In the genomic region with DNA sequence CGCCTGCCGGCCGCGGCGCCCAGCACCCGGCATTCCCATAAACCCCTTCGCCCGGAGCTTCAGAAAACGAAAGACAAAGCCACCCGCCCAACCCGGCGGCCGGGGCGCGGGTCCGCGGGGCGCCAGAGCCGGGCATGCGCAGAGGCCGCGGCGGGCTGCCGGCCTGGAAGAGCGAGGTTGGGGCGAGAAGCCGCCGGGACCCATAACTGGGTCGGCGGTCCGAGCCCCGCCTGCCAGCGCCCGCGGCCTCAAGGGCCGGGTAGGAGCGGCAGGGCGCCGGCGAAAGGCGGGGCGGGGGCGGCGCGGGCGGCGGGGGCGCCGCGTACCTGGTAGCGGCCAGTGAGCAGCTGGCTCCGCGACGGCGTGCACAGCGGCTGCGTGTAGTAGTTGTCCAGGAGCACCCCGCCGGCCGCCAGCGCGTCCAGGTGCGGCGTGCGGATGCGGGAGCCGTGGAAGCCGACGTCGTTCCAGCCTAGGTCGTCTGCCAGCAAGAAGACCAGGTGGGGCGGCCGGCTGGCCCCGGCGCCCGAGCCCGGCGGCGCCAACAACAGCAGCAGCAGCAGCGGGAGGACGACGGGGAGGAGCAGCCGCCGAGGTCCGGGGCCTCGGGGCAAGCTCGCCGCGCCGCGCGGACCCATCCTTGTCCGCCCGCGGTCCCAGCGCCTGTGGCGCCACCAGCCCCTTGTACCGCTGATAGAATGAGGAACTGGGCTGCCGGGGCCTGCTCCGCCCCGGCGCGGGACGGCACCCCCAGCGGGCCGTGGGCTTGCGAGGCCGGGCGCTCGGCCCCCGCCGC, we compare ENCODE assay signal across 8 cellular contexts. TPM values are rescaled to one million over a fixed set of nuclear protein-coding genes. Genes with fewer than 3 reads are reported as not detected.
DNase-seq lines count a peak whose midpoint lies in the region; ATAC-seq lines count a peak whose summit lies in the region.

Gene ARSB, minus strand, starts transcription at position 700 of the 796 bp plus-strand sequence. Its CDS starts 62 bp downstream, at position 638.

- no peaks in the 10 kb centered on the region for H3K36me3 ChIP-seq in endocrine pancreas (ENCODE audit: control insufficient read depth, insufficient read depth, low read length)

- H3K36me3 Mint-ChIP-seq in activated CD8-positive, alpha-beta memory T cell treated with anti-CD3 and anti-CD28 coated beads, Interleukin-2, amount 10 ng/mL, durations not matched to agents 7 days and 5 days: no peaks in the 10 kb centered on the region

- no peaks in the 10 kb centered on the region for H3K27me3 ChIP-seq in endocrine pancreas (ENCODE audit: control insufficient read depth, insufficient read depth, low read length)

- peak within 1 kb of the TSS; percentile 91 for H3K4me3 ChIP-seq in endocrine pancreas (ENCODE audit: control insufficient read depth, insufficient read depth, low read length)

- ATAC-seq in GM21360 (IDR thresholded peaks at IDR 0.05; ENCODE audit: unreplicated experiment): peak; percentile 43
- ATAC-seq in activated CD8-positive, alpha-beta memory T cell treated with anti-CD3 and anti-CD28 coated beads, Interleukin-2, amount 10 ng/mL, durations not matched to agents 7 days and 5 days: peak; percentile 72

- H3K4me3 Mint-ChIP-seq in activated CD8-positive, alpha-beta memory T cell treated with anti-CD3 and anti-CD28 coated beads, Interleukin-2, amount 10 ng/mL, durations not matched to agents 7 days and 5 days: peak within 1 kb of the TSS; percentile 89

- peaks cover 43% of the 10 kb centered on the region for H3K4me1 Mint-ChIP-seq in activated CD8-positive, alpha-beta memory T cell treated with anti-CD3 and anti-CD28 coated beads, Interleukin-2, amount 10 ng/mL, durations not matched to agents 7 days and 5 days

- no peaks in the 10 kb centered on the region for H3K9me3 Mint-ChIP-seq in activated CD8-positive, alpha-beta memory T cell treated with anti-CD3 and anti-CD28 coated beads, Interleukin-2, amount 10 ng/mL, durations not matched to agents 7 days and 5 days (ENCODE audit: low read depth)

- H3K27me3 Mint-ChIP-seq in activated CD8-positive, alpha-beta memory T cell treated with anti-CD3 and anti-CD28 coated beads, Interleukin-2, amount 10 ng/mL, durations not matched to agents 7 days and 5 days: peaks cover 3% of the 10 kb centered on the region

- peak within 1 kb of the TSS; percentile 97 for H3K27ac Mint-ChIP-seq in activated CD8-positive, alpha-beta memory T cell treated with anti-CD3 and anti-CD28 coated beads, Interleukin-2, amount 10 ng/mL, durations not matched to agents 7 days and 5 days

- peaks cover 8% of the 10 kb centered on the region for H3K4me1 ChIP-seq in endocrine pancreas (ENCODE audit: control insufficient read depth, insufficient read depth, low read length)

- CTCF ChIA-PET in activated CD8-positive, alpha-beta memory T cell treated with anti-CD3 and anti-CD28 coated beads, Interleukin-2, amount 10 ng/mL, durations not matched to agents 7 days and 5 days (lab: Charles Lee): interaction anchor here (0.7 to 5.4 kb wide), 5 partner anchors 11 to 246 kb away, joined by 3 to 49 read pairs (median 3); no protein-coding TSS in a partner anchor

- DNase-seq in COLO829 (ENCODE audit: low spot score): peak; percentile 69
- DNase-seq in HT1080 (ENCODE audit: low read depth): peak; percentile 87
- DNase-seq in NOMO-1 (lab: John Stamatoyannopoulos, UW; ENCODE audit: unreplicated experiment in 2 of 2): peak; percentile 61 to 65
- DNase-seq in activated CD8-positive, alpha-beta memory T cell treated with anti-CD3 and anti-CD28 coated beads, Interleukin-2, amount 10 ng/mL, durations not matched to agents 7 days and 5 days: peak; percentile 82
- DNase-seq in mesenteric fat pad (ENCODE audit: low spot score): peak; percentile 94
- peak; percentile 64 to 68 for DNase-seq in stimulated activated CD8-positive, alpha-beta memory T cell treated with anti-CD3 and anti-CD28 coated beads, Interleukin-15, amount 100 ng/mL, for 4 hours (ENCODE audit: low read depth in 2 of 2)

- no peaks in the 10 kb centered on the region for H3K9me3 ChIP-seq in endocrine pancreas (ENCODE audit: control insufficient read depth, low read length)

- H3K9ac ChIP-seq in endocrine pancreas (ENCODE audit: control insufficient read depth, insufficient read depth, low read length): peak within 1 kb of the TSS; percentile 67

RNA-seq across cellular contexts. Expression of gene ARSB, which starts in this region (rescaled TPM):
- 9.9 and 11.7 TPM in 2 replicates for total RNA-seq in HT1080 (2014; rRNA removed; shearing (Covaris generic))
- polyA plus RNA-seq in HT1080 (2015; cell fraction: cytosol; rRNA removed): 10.7 and 12.3 TPM in 2 replicates
- polyA plus RNA-seq in HT1080 (2015; cell fraction: nucleus; rRNA removed): 6.4 and 7.3 TPM in 2 replicates
- 10 to 100 TPM; 12.3 to 13.0 TPM for total RNA-seq in activated CD8-positive, alpha-beta memory T cell treated with anti-CD3 and anti-CD28 coated beads, Interleukin-2, amount 10 ng/mL, durations not matched to agents 7 days and 5 days
- total RNA-seq in mesenteric fat pad: 16.7 TPM

Comparison
In these comparisons a context has a peak if more than half of its experiments do, and no peak if none do; other contexts are left out.
1. Peak in every context shown above with its lines: DNase-seq, ATAC-seq and H3K4me3 ChIP-seq.